Comparison of ENCODE assay signal across 16 cellular contexts in genomic region chr17:42178817-42179216, GRCh38. TPM values are rescaled to one million over a fixed set of nuclear protein-coding genes. Genes with fewer than 3 reads are reported as not detected.
DNase-seq lines count a peak whose midpoint lies in the region; ATAC-seq lines count a peak whose summit lies in the region.
"Had no signal": no experiment of that assay in that cellular context is flagged by ENCODE, and none has a peak within 500 bp of the region (broad histone marks: within the 10 kb centered on the region; RNA-seq: fewer than 3 reads in every experiment).

No MANE protein-coding gene starts in this region.

- no peaks in the 10 kb centered on the region for H3K79me2 ChIP-seq in GM23248 (ENCODE audit: insufficient read depth)

- peaks cover 3% of the 10 kb centered on the region for H3K36me3 Mint-ChIP-seq in activated naive CD4-positive, alpha-beta T cell treated with anti-CD3 and anti-CD28 coated beads, Interleukin-2, amount 50 U/mL, for 24 hours
- no peaks in the 10 kb centered on the region for H3K36me3 Mint-ChIP-seq in activated naive CD4-positive, alpha-beta T cell treated with anti-CD3 and anti-CD28 coated beads, Interleukin-2, amount 10 ng/mL, durations not matched to agents 7 days and 5 days
- H3K36me3 Mint-ChIP-seq in activated CD4-positive, alpha-beta memory T cell treated with anti-CD3 and anti-CD28 coated beads, Interleukin-2, amount 10 ng/mL, durations not matched to agents 7 days and 5 days (ENCODE audit: low read depth), result no peaks in the 10 kb centered on the region

- H3K27me3 Mint-ChIP-seq in activated naive CD4-positive, alpha-beta T cell treated with anti-CD3 and anti-CD28 coated beads, Interleukin-2, amount 50 U/mL, for 24 hours, result peaks cover 7% of the 10 kb centered on the region
- peaks cover 84% of the 10 kb centered on the region for H3K27me3 Mint-ChIP-seq in activated naive CD4-positive, alpha-beta T cell treated with anti-CD3 and anti-CD28 coated beads, Interleukin-2, amount 10 ng/mL, durations not matched to agents 7 days and 5 days
- peaks cover 23% of the 10 kb centered on the region for H3K27me3 Mint-ChIP-seq in activated CD4-positive, alpha-beta memory T cell treated with anti-CD3 and anti-CD28 coated beads, Interleukin-2, amount 10 ng/mL, durations not matched to agents 7 days and 5 days

- H3K27ac Mint-ChIP-seq in activated naive CD4-positive, alpha-beta T cell treated with anti-CD3 and anti-CD28 coated beads, Interleukin-2, amount 50 U/mL, for 24 hours, result peak overlapping the region; percentile 48
- no peak overlapping the region for H3K27ac Mint-ChIP-seq in activated naive CD4-positive, alpha-beta T cell treated with anti-CD3 and anti-CD28 coated beads, Interleukin-2, amount 10 ng/mL, durations not matched to agents 7 days and 5 days
- H3K27ac Mint-ChIP-seq in activated CD4-positive, alpha-beta memory T cell treated with anti-CD3 and anti-CD28 coated beads, Interleukin-2, amount 10 ng/mL, durations not matched to agents 7 days and 5 days, result no peak overlapping the region

- CTCF ChIA-PET in activated naive CD4-positive, alpha-beta T cell treated with anti-CD3 and anti-CD28 coated beads, Interleukin-2, amount 10 ng/mL, durations not matched to agents 7 days and 5 days (lab: Charles Lee), result interaction anchor here (1.0 to 1.7 kb wide), 3 partner anchors 59 to 159 kb away, joined by 3 to 4 read pairs (median 3); partner anchors contain the start of gene NKIRAS2
- CTCF ChIA-PET in activated CD4-positive, alpha-beta memory T cell treated with anti-CD3 and anti-CD28 coated beads, Interleukin-2, amount 10 ng/mL, durations not matched to agents 7 days and 5 days (lab: Charles Lee), result interaction anchor here (0.7 to 1.6 kb wide), 3 partner anchors 15 to 162 kb away, joined by 3 to 8 read pairs (median 3); partner anchors contain the start of genes DNAJC7 and GHDC

- no peak overlapping the region for H3K9ac ChIP-seq in GM23248

- H3K27me3 ChIP-seq in GM23248 (replicated peaks; ENCODE audit: insufficient read depth), result peaks cover 5% of the 10 kb centered on the region; the same call in 1 of the 2 replicates

- H4K20me1 ChIP-seq in GM23248 (ENCODE audit: insufficient read depth), result no peaks in the 10 kb centered on the region

- H3K4me3 ChIP-seq in GM23248, result no peak overlapping the region
- H3K4me3 ChIP-seq: HAP-1, upper lobe of right lung had no signal

- H3K4me3 Mint-ChIP-seq in activated naive CD4-positive, alpha-beta T cell treated with anti-CD3 and anti-CD28 coated beads, Interleukin-2, amount 50 U/mL, for 24 hours, result no peak overlapping the region
- no peak overlapping the region for H3K4me3 Mint-ChIP-seq in activated naive CD4-positive, alpha-beta T cell treated with anti-CD3 and anti-CD28 coated beads, Interleukin-2, amount 10 ng/mL, durations not matched to agents 7 days and 5 days
- H3K4me3 Mint-ChIP-seq in activated CD4-positive, alpha-beta memory T cell treated with anti-CD3 and anti-CD28 coated beads, Interleukin-2, amount 10 ng/mL, durations not matched to agents 7 days and 5 days, result no peak overlapping the region

- peak; percentile 48 for ATAC-seq in HG02759 (IDR thresholded peaks at IDR 0.05; ENCODE audit: unreplicated experiment)
- ATAC-seq in HG03439 (IDR thresholded peaks at IDR 0.05; ENCODE audit: unreplicated experiment), result no peak
- ATAC-seq in GM18907 (IDR thresholded peaks at IDR 0.05; ENCODE audit: unreplicated experiment), result no peak
- ATAC-seq: upper lobe of right lung had no signal

- no peaks in the 10 kb centered on the region for H3K9me3 ChIP-seq in GM23248 (ENCODE audit: low read depth)
- H3K9me3 ChIP-seq: HAP-1, upper lobe of right lung had no signal

- H3K36me3 ChIP-seq in GM23248 (ENCODE audit: low read depth), result no peaks in the 10 kb centered on the region
- H3K36me3 ChIP-seq: HAP-1, upper lobe of right lung had no signal

- no peak for DNase-seq in activated naive CD4-positive, alpha-beta T cell treated with anti-CD3 and anti-CD28 coated beads, Interleukin-2, amount 10 ng/mL, durations not matched to agents 7 days and 5 days
- peak; percentile 37 for DNase-seq in activated CD4-positive, alpha-beta memory T cell treated with anti-CD3 and anti-CD28 coated beads, Interleukin-2, amount 10 ng/mL, durations not matched to agents 7 days and 5 days
- peak; percentile 35 for DNase-seq in stimulated activated CD8-positive, alpha-beta memory T cell treated with anti-CD3 and anti-CD28 coated beads, Interleukin-4, amount 100 ng/mL, for 48 hours
- no peak for DNase-seq in GM23248
- DNase-seq: activated CD4-positive, alpha-beta T cell treated with anti-CD3 and anti-CD28 coated beads for 1 hour; DMS153; NCI-H2171 treated with DMSO at 0.1 percent for 48 hours; stimulated activated CD4-positive, alpha-beta T cell treated with anti-CD3 and anti-CD28 coated beads, Interleukin-12 subunit alpha, Interleukin-12 subunit beta, amount 100 ng/mL, for 4 hours; upper lobe of right lung had no signal

- no peaks in the 10 kb centered on the region for H3F3A ChIP-seq in GM23248 (ENCODE audit: insufficient read depth)

- no peak overlapping the region for H2AFZ ChIP-seq in GM23248

- no peak overlapping the region for H3K27ac ChIP-seq in GM23248
- H3K27ac ChIP-seq: upper lobe of right lung had no signal

- in situ Hi-C loops in GM23248 (cut with MboI), result no loop called here

- H3K4me2 ChIP-seq in GM23248 (ENCODE audit: unreplicated experiment), result no peak overlapping the region

- H3K4me1 ChIP-seq in GM23248 (ENCODE audit: insufficient read depth), result peaks cover 7% of the 10 kb centered on the region; the same call in 1 of the 2 replicates

- POLR2A ChIA-PET in activated CD4-positive, alpha-beta memory T cell treated with anti-CD3 and anti-CD28 coated beads, Interleukin-2, amount 10 ng/mL, durations not matched to agents 7 days and 5 days (lab: Charles Lee), result interaction anchor here (1.8 to 4.1 kb wide), 2 partner anchors 24 to 66 kb away, joined by 4 to 26 read pairs; partner anchors contain the start of genes DHX58 and RAB5C

- 49 to 59% methylated on average over 14 of the region's 14 CpGs for WGBS in GM23248 (ENCODE audit: low coverage in 1 of 2, low lambda C conversion rate in 2 of 2, missing lambda C conversion rate in 2 of 2), 2 experiments

- H3K9me3 Mint-ChIP-seq in activated naive CD4-positive, alpha-beta T cell treated with anti-CD3 and anti-CD28 coated beads, Interleukin-2, amount 50 U/mL, for 24 hours, result no peaks in the 10 kb centered on the region
- H3K9me3 Mint-ChIP-seq in activated naive CD4-positive, alpha-beta T cell treated with anti-CD3 and anti-CD28 coated beads, Interleukin-2, amount 10 ng/mL, durations not matched to agents 7 days and 5 days, result no peaks in the 10 kb centered on the region
- no peaks in the 10 kb centered on the region for H3K9me3 Mint-ChIP-seq in activated CD4-positive, alpha-beta memory T cell treated with anti-CD3 and anti-CD28 coated beads, Interleukin-2, amount 10 ng/mL, durations not matched to agents 7 days and 5 days

- peaks cover 36% of the 10 kb centered on the region for H3K4me1 Mint-ChIP-seq in activated naive CD4-positive, alpha-beta T cell treated with anti-CD3 and anti-CD28 coated beads, Interleukin-2, amount 50 U/mL, for 24 hours
- peaks cover 49% of the 10 kb centered on the region for H3K4me1 Mint-ChIP-seq in activated naive CD4-positive, alpha-beta T cell treated with anti-CD3 and anti-CD28 coated beads, Interleukin-2, amount 10 ng/mL, durations not matched to agents 7 days and 5 days
- H3K4me1 Mint-ChIP-seq in activated CD4-positive, alpha-beta memory T cell treated with anti-CD3 and anti-CD28 coated beads, Interleukin-2, amount 10 ng/mL, durations not matched to agents 7 days and 5 days, result peaks cover 55% of the 10 kb centered on the region

- no peaks in the 10 kb centered on the region for H3K9me2 ChIP-seq in GM23248 (ENCODE audit: insufficient read depth)

RNA-seq across cellular contexts. Expression of gene KCNH4, which starts 2.1 kb away (rescaled TPM):
- total RNA-seq in activated CD4-positive, alpha-beta memory T cell treated with anti-CD3 and anti-CD28 coated beads, Interleukin-2, amount 10 ng/mL, durations not matched to agents 7 days and 5 days, result under 1 TPM; 0.05 to 0.08 TPM
- not detected in 2 replicates for total RNA-seq in GM23248 (2014; rRNA removed; shearing (Covaris generic))
- not detected in 2 replicates for polyA plus RNA-seq in GM23248 (2016; fragmentation: Nextera tagmentation; extraction: Ambion mirVana)
- total RNA-seq: bronchial epithelial cell had no signal

RNA-seq across cellular contexts. Expression of gene HCRT, which starts 6.4 kb away (rescaled TPM):
- total RNA-seq in activated CD4-positive, alpha-beta memory T cell treated with anti-CD3 and anti-CD28 coated beads, Interleukin-2, amount 10 ng/mL, durations not matched to agents 7 days and 5 days, result not detected
- total RNA-seq in GM23248 (2014; rRNA removed; shearing (Covaris generic)), result not detected in 2 replicates
- not detected in 2 replicates for polyA plus RNA-seq in GM23248 (2016; fragmentation: Nextera tagmentation; extraction: Ambion mirVana)
- total RNA-seq: bronchial epithelial cell, glomerular endothelial cell, upper lobe of right lung had no signal

RNA-seq across cellular contexts. Expression of gene GHDC, which starts 15.5 kb away (rescaled TPM):
- 10 to 100 TPM; 17.3 to 19.1 TPM for total RNA-seq in activated CD4-positive, alpha-beta memory T cell treated with anti-CD3 and anti-CD28 coated beads, Interleukin-2, amount 10 ng/mL, durations not matched to agents 7 days and 5 days
- 25.0 and 27.6 TPM in 2 replicates for total RNA-seq in GM23248 (2014; rRNA removed; shearing (Covaris generic))
- polyA plus RNA-seq in GM23248 (2016; fragmentation: Nextera tagmentation; extraction: Ambion mirVana), result 11.1 and 13.0 TPM in 2 replicates

RNA-seq across cellular contexts. Expression of gene RAB5C, which starts 24.0 kb away (rescaled TPM):
- 10 to 100 TPM; 95.8 to 97.3 TPM for total RNA-seq in activated CD4-positive, alpha-beta memory T cell treated with anti-CD3 and anti-CD28 coated beads, Interleukin-2, amount 10 ng/mL, durations not matched to agents 7 days and 5 days
- 97.5 and 128 TPM in 2 replicates for total RNA-seq in GM23248 (2014; rRNA removed; shearing (Covaris generic))
- 123 and 124 TPM in 2 replicates for polyA plus RNA-seq in GM23248 (2016; fragmentation: Nextera tagmentation; extraction: Ambion mirVana)

RNA-seq across cellular contexts. Expression of gene HSPB9, which starts 56.2 kb away (rescaled TPM):
- under 1 TPM in 1 of 2 experiments, not detected in 1; 0.18 TPM for total RNA-seq in activated CD4-positive, alpha-beta memory T cell treated with anti-CD3 and anti-CD28 coated beads, Interleukin-2, amount 10 ng/mL, durations not matched to agents 7 days and 5 days
- total RNA-seq in GM23248 (2014; rRNA removed; shearing (Covaris generic)), result not detected in 2 replicates
- polyA plus RNA-seq in GM23248 (2016; fragmentation: Nextera tagmentation; extraction: Ambion mirVana), result 0.34 TPM in 1 of 2 replicates, not detected in the other
- total RNA-seq: bronchial epithelial cell, glomerular endothelial cell, upper lobe of right lung had no signal

Comparison
In these comparisons a context has a peak if more than half of its experiments do, and no peak if none do; other contexts are left out.
1. DNase-seq: peak in activated CD4-positive, alpha-beta memory T cell treated with anti-CD3 and anti-CD28 coated beads, Interleukin-2, amount 10 ng/mL, durations not matched to agents 7 days and 5 days (single experiment) and stimulated activated CD8-positive, alpha-beta memory T cell treated with anti-CD3 and anti-CD28 coated beads, Interleukin-4, amount 100 ng/mL, for 48 hours (single experiment); none in activated naive CD4-positive, alpha-beta T cell treated with anti-CD3 and anti-CD28 coated beads, Interleukin-2, amount 10 ng/mL, durations not matched to agents 7 days and 5 days (single experiment) and GM23248 (single experiment).